ENCODE assay signal across 26 cellular contexts in genomic region chrX:129188223-129188622, GRCh38.
A peak's percentile ranks its signal among the peaks of the same experiment; 100 is the strongest.
DNase-seq lines count a peak whose midpoint lies in the region; TF ChIP-seq lines count a peak whose summit lies in the region.
"Had no signal": no experiment of that assay in that cellular context is flagged by ENCODE, and none has a peak within 500 bp of the region (broad histone marks: within the 10 kb centered on the region; RNA-seq: fewer than 3 reads in every experiment).

No MANE protein-coding gene starts in this region.

- H3K4me1 ChIP-seq in NT2/D1 (ENCODE audit: insufficient read depth, insufficient read length) (no peaks in the 10 kb centered on the region), neural progenitor cell (no peaks in the 10 kb centered on the region)
- H3K4me1 ChIP-seq: BLaER1 treated with 17β-estradiol and CSF1 and Interleukin-3, amounts not matched to agents 10 nM and 100 nM; Caco-2; Peyer's patch; SJSA1 had no signal

- H3K36me3 ChIP-seq in NT2/D1 (ENCODE audit: insufficient read depth, insufficient read length, low read length) (no peaks in the 10 kb centered on the region), neural progenitor cell (no peaks in the 10 kb centered on the region)
- H3K36me3 ChIP-seq: BLaER1 treated with 17β-estradiol and CSF1 and Interleukin-3, amounts not matched to agents 10 nM and 100 nM; Peyer's patch; SJSA1 had no signal

- H4K20me1 ChIP-seq in neural progenitor cell (ENCODE audit: low read depth): no peaks in the 10 kb centered on the region

- H3K27ac ChIP-seq in neural progenitor cell: no peak overlapping the region
- no peak overlapping the region for H3K27ac ChIP-seq in RWPE1
- H3K27ac ChIP-seq: 22Rv1; BLaER1 treated with 17β-estradiol and CSF1 and Interleukin-3, amounts not matched to agents 10 nM and 100 nM; Peyer's patch; SJSA1 had no signal

- no peaks in the 10 kb centered on the region for H3K27me3 ChIP-seq in NT2/D1 (ENCODE audit: insufficient read depth, insufficient read length)
- H3K27me3 ChIP-seq in neural progenitor cell: no peaks in the 10 kb centered on the region
- H3K27me3 ChIP-seq: Peyer's patch, SJSA1 had no signal

- TF ChIP-seq CTCF in neural progenitor cell (IDR thresholded peaks at IDR 0.05) (no peak), RWPE1 (conservative IDR thresholded peaks at IDR 0.05; ENCODE audit: low read depth) (no peak)

- H3K4me3 Mint-ChIP-seq in neural progenitor cell: no peak overlapping the region
- H3K4me3 Mint-ChIP-seq: CD4-positive, alpha-beta memory T cell; HFFc6 had no signal

- no peaks in the 10 kb centered on the region for H3K36me3 Mint-ChIP-seq in neural progenitor cell
- H3K36me3 Mint-ChIP-seq: CD4-positive, alpha-beta memory T cell had no signal

- POLR2A ChIA-PET in RWPE1 (lab: Yijun Ruan, JAX; ENCODE audit: low non-redundant PET): no interaction called here

- H3K9me3 ChIP-seq in NT2/D1 (ENCODE audit: insufficient read depth, low read length) (no peaks in the 10 kb centered on the region), neural progenitor cell (ENCODE audit: low read depth) (no peaks in the 10 kb centered on the region)
- H3K9me3 ChIP-seq: BLaER1 treated with 17β-estradiol and CSF1 and Interleukin-3, amounts not matched to agents 10 nM and 100 nM; Caco-2; Peyer's patch; SJSA1 had no signal

- intact Hi-C loops in posterior vena cava (cut with DNase I): no loop called here

- H3K9me3 Mint-ChIP-seq in neural progenitor cell: no peaks in the 10 kb centered on the region

- H3K4me2 ChIP-seq in neural progenitor cell: no peak overlapping the region
- H3K4me2 ChIP-seq: BLaER1 treated with 17β-estradiol and CSF1 and Interleukin-3, amounts not matched to agents 10 nM and 100 nM had no signal

- H3K27me3 Mint-ChIP-seq in neural progenitor cell (ENCODE audit: insufficient read depth, low read depth): no peaks in the 10 kb centered on the region

- H3K27ac Mint-ChIP-seq in neural progenitor cell: no peak overlapping the region
- H3K27ac Mint-ChIP-seq: CD4-positive, alpha-beta memory T cell; HFFc6 had no signal

- no peak overlapping the region for H3K4me3 ChIP-seq in NT2/D1 (ENCODE audit: insufficient read length, low read depth)
- no peak overlapping the region for H3K4me3 ChIP-seq in neural progenitor cell
- H3K4me3 ChIP-seq: BLaER1 treated with 17β-estradiol and CSF1 and Interleukin-3, amounts not matched to agents 10 nM and 100 nM; K562; Peyer's patch; SJSA1 had no signal

- no peak overlapping the region for H2AFZ ChIP-seq in neural progenitor cell (replicated peaks)

- no peaks in the 10 kb centered on the region for H3K79me2 ChIP-seq in neural progenitor cell (ENCODE audit: low read depth)

- H3K4me1 Mint-ChIP-seq in neural progenitor cell: peaks cover 4% of the 10 kb centered on the region
- H3K4me1 Mint-ChIP-seq: CD4-positive, alpha-beta memory T cell had no signal

- CTCF ChIA-PET in RWPE1 (lab: Yijun Ruan, JAX): no interaction called here

- H3F3A ChIP-seq in neural progenitor cell (ENCODE audit: low read depth): no peaks in the 10 kb centered on the region

- no peak overlapping the region for H3K9ac ChIP-seq in NT2/D1 (ENCODE audit: insufficient read length, low read depth)
- no peak overlapping the region for H3K9ac ChIP-seq in neural progenitor cell
- H3K9ac ChIP-seq: BLaER1 treated with 17β-estradiol and CSF1 and Interleukin-3, amounts not matched to agents 10 nM and 100 nM had no signal

- DNase-seq in DMS 273 (lab: John Stamatoyannopoulos, UW; ENCODE audit: unreplicated experiment) (peak; percentile 20), DMS 273 treated with DMSO at 0.1 percent for 48 hours (lab: John Stamatoyannopoulos, UW) (no peak), NT2/D1 (ENCODE audit: low read depth, low spot score) (peak; percentile 56), iPS DF 19.7 (ENCODE audit: low read depth, low spot score) (peak; percentile 71), neural progenitor cell (ENCODE audit: low spot score) (peak; percentile 6), posterior vena cava (ENCODE audit: low spot score) (no peak), RWPE1 (ENCODE audit: low spot score) (no peak)
- no peak for DNase-seq in activated CD8-positive, alpha-beta memory T cell treated with anti-CD3 and anti-CD28 coated beads, Interleukin-2, amount 50 U/mL, for 4 hours
- DNase-seq: ACHN; Caco-2; CD4-positive, alpha-beta memory T cell; DMS153; GOT3; HFFc6; MM.1S; NCI-H1092; NCI-H1436; NCI-H1930; NCI-H2227 treated with DMSO at 0.1 percent for 48 hours; NCI-H510A; NCI-H82; Peyer's patch had no signal

Comparison
In these comparisons a context has a peak if more than half of its experiments do, and no peak if none do; other contexts are left out.
1. DNase-seq: peak in DMS 273 (single experiment), NT2/D1 (single experiment), iPS DF 19.7 (single experiment) and neural progenitor cell (single experiment); none in DMS 273 treated with DMSO at 0.1 percent for 48 hours (single experiment), activated CD8-positive, alpha-beta memory T cell treated with anti-CD3 and anti-CD28 coated beads, Interleukin-2, amount 50 U/mL, for 4 hours (single experiment), posterior vena cava (single experiment) and RWPE1 (single experiment).